15 cellular contexts compared by ENCODE assay signal in the genomic region with DNA sequence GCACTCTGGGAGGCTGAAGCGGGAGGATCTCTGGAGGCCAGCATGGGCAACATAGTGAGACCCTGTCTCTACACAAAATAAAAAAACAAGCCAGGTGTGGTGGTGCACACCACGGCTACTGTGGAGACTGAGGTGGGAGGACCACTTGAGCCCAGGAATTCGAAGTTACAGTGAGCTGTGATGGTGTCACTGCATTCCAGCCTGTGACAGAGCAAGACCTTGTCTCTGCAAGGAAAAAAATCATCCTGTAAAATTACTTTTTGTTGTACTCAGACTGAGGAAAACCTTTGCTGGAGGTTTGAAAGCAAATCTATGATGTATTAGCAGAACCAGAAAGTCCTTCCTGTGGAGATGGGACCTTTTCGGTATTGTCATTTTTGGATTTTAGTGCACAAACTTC.
DNase-seq lines count a peak whose midpoint lies in the region; FAIRE-seq and TF ChIP-seq lines count a peak whose summit lies in the region.
"Had no signal": no experiment of that assay in that cellular context is flagged by ENCODE, and none has a peak within 500 bp of the region (broad histone marks: within the 10 kb centered on the region; RNA-seq: fewer than 3 reads in every experiment).

No MANE protein-coding gene starts in this region.

- H4K20me1 ChIP-seq in GM23248 (ENCODE audit: insufficient read depth), result no peaks in the 10 kb centered on the region
- H4K20me1 ChIP-seq in osteoblast (ENCODE audit: insufficient read depth, low read length), result no peaks in the 10 kb centered on the region

- no peak overlapping the region for H2BK120ac ChIP-seq in trophoblast cell (ENCODE audit: insufficient read depth, low read length, poor library complexity)

- no peak overlapping the region for H4K8ac ChIP-seq in trophoblast cell (ENCODE audit: low read depth, low read length)

- peaks cover 14% of the 10 kb centered on the region for H3K4me1 ChIP-seq in GM23248 (ENCODE audit: insufficient read depth)
- H3K4me1 ChIP-seq in colonic mucosa, result peaks cover 8% of the 10 kb centered on the region
- H3K4me1 ChIP-seq in osteoblast (ENCODE audit: insufficient read depth, low read length), result peaks cover 11% of the 10 kb centered on the region
- peaks cover 4% of the 10 kb centered on the region in 2 experiments for H3K4me1 ChIP-seq in trophoblast cell (ENCODE audit: control insufficient read depth in 1 of 2, insufficient read depth in 2 of 2, low read length in 2 of 2)
- peaks cover 0 to 9% (median 0%) of the 10 kb centered on the region in 4 donors for H3K4me1 ChIP-seq in esophagus muscularis mucosa

- no peak overlapping the region for H3K4ac ChIP-seq in trophoblast cell (ENCODE audit: low read depth, low read length)

- no peak overlapping the region for H4K12ac ChIP-seq in trophoblast cell (ENCODE audit: low read depth, low read length)

- no peak overlapping the region for H2AK5ac ChIP-seq in trophoblast cell (ENCODE audit: low read length)

- H3K4me3 ChIP-seq in GM23248 (no peak overlapping the region), colonic mucosa (no peak overlapping the region), osteoblast (ENCODE audit: insufficient read depth, low read length) (no peak overlapping the region), MG63 (no peak overlapping the region), trophoblast cell (ENCODE audit: low read depth, low read length) (no peak overlapping the region), esophagus muscularis mucosa (no peak overlapping the region)
- H3K4me3 ChIP-seq: mucosa of descending colon had no signal

- DNase-seq in GM23248 (no peak), RCC 7860 (ENCODE audit: low spot score) (peak; percentile 9), colonic mucosa (no peak), osteoblast (ENCODE audit: insufficient read length, low spot score, missing footprints) (no peak), MG63 (no peak), trophoblast cell (no peak), esophagus muscularis mucosa (ENCODE audit: extremely low spot score) (no peak)
- DNase-seq in NK-92 treated with Interleukin-12 subunit alpha and Interleukin-12 subunit beta, amount 100 ng/mL, for 24 hours (lab: John Stamatoyannopoulos, UW), result no peak
- DNase-seq: NCI-H1048, right cardiac atrium, T-cell had no signal

- no peak for TF ChIP-seq EP300 in esophagus muscularis mucosa (IDR thresholded peaks at IDR 0.05)

- no peak for FAIRE-seq in RCC 7860 (lab: Jason Lieb, UNC)
- FAIRE-seq: GM18507, kidney had no signal

- H3K14ac ChIP-seq in trophoblast cell (ENCODE audit: low read length), result no peak overlapping the region

- H3K9me2 ChIP-seq in GM23248 (ENCODE audit: insufficient read depth), result no peaks in the 10 kb centered on the region

- no peak overlapping the region for H4K91ac ChIP-seq in trophoblast cell (ENCODE audit: low read depth, low read length)

- no peaks in the 10 kb centered on the region for H3K79me1 ChIP-seq in trophoblast cell (ENCODE audit: low read length)

- intact Hi-C loops in colonic mucosa (cut with DNase I), result no loop called here
- intact Hi-C loops in esophagus muscularis mucosa (cut with DNase I), result no loop called here

- in situ Hi-C loops in GM23248 (cut with MboI), result no loop called here

- H3K9ac ChIP-seq in GM23248 (no peak overlapping the region), colonic mucosa (ENCODE audit: low read depth in 2 of 2, low read length in 2 of 2) (peak overlapping the region in 1 of 2 donors; percentile 43), trophoblast cell (ENCODE audit: low read length) (no peak overlapping the region)

- H2AFZ ChIP-seq in GM23248 (no peak overlapping the region), osteoblast (ENCODE audit: low read length) (no peak overlapping the region), trophoblast cell (ENCODE audit: insufficient read depth, low read length, poor library complexity) (no peak overlapping the region)

- H3K79me2 ChIP-seq in GM23248 (ENCODE audit: insufficient read depth) (no peaks in the 10 kb centered on the region), osteoblast (ENCODE audit: insufficient read depth, low read length) (no peaks in the 10 kb centered on the region), trophoblast cell (ENCODE audit: control insufficient read depth, insufficient read depth, low read length, poor library complexity) (no peaks in the 10 kb centered on the region)

- H3K36me3 ChIP-seq in GM23248 (ENCODE audit: low read depth) (no peaks in the 10 kb centered on the region), colonic mucosa (no peaks in the 10 kb centered on the region), osteoblast (ENCODE audit: insufficient read depth, low read length) (no peaks in the 10 kb centered on the region), MG63 (no peaks in the 10 kb centered on the region), trophoblast cell (ENCODE audit: control insufficient read depth in 1 of 2, insufficient read depth in 2 of 2, low read length in 2 of 2) (no peaks in the 10 kb centered on the region), esophagus muscularis mucosa (no peaks in the 10 kb centered on the region)
- H3K36me3 ChIP-seq: brain microvascular endothelial cell had no signal

- H2BK5ac ChIP-seq in trophoblast cell (ENCODE audit: low read depth, low read length, poor library complexity), result no peak overlapping the region

- H3K9me3 ChIP-seq in GM23248 (ENCODE audit: low read depth) (no peaks in the 10 kb centered on the region), colonic mucosa (no peaks in the 10 kb centered on the region), osteoblast (ENCODE audit: low read depth, low read length) (no peaks in the 10 kb centered on the region), MG63 (no peaks in the 10 kb centered on the region), trophoblast cell (ENCODE audit: insufficient read depth, low read depth, low read length) (no peaks in the 10 kb centered on the region), esophagus muscularis mucosa (no peaks in the 10 kb centered on the region)
- H3K9me3 ChIP-seq: mucosa of descending colon had no signal

- peaks cover 6% of the 10 kb centered on the region for H3F3A ChIP-seq in GM23248 (ENCODE audit: insufficient read depth)

- no peak for TF ChIP-seq CTCF in colonic mucosa (IDR thresholded peaks at IDR 0.05)
- TF ChIP-seq CTCF in osteoblast (IDR thresholded peaks at IDR 0.05; ENCODE audit: extremely low read depth, low read depth, low read length), result no peak
- no peak for TF ChIP-seq CTCF in esophagus muscularis mucosa (IDR thresholded peaks at IDR 0.05)

- H3K23ac ChIP-seq in trophoblast cell (ENCODE audit: low read length), result no peak overlapping the region

- no peak overlapping the region for H2BK12ac ChIP-seq in trophoblast cell (ENCODE audit: low read length)

- TF ChIP-seq POLR2A in esophagus muscularis mucosa (IDR thresholded peaks at IDR 0.05; ENCODE audit: low read depth), result no peak

- H3K27me3 ChIP-seq in GM23248 (replicated peaks; ENCODE audit: insufficient read depth) (no peaks in the 10 kb centered on the region), colonic mucosa (no peaks in the 10 kb centered on the region), osteoblast (ENCODE audit: insufficient read depth, low read length) (no peaks in the 10 kb centered on the region), MG63 (no peaks in the 10 kb centered on the region), trophoblast cell (ENCODE audit: insufficient read depth, low read length) (no peaks in the 10 kb centered on the region), esophagus muscularis mucosa (no peaks in the 10 kb centered on the region)
- H3K27me3 ChIP-seq: brain microvascular endothelial cell had no signal

- H3K4me2 ChIP-seq in GM23248 (ENCODE audit: unreplicated experiment) (no peak overlapping the region), osteoblast (ENCODE audit: insufficient read depth, low read length) (peak overlapping the region; percentile 32), trophoblast cell (ENCODE audit: low read length) (no peak overlapping the region)

- H3K18ac ChIP-seq in trophoblast cell (ENCODE audit: low read length), result no peak overlapping the region

- peak overlapping the region; percentile 36 for H3K27ac ChIP-seq in GM23248
- H3K27ac ChIP-seq in colonic mucosa, result peak overlapping the region; percentile 76
- H3K27ac ChIP-seq in osteoblast (ENCODE audit: low read depth, low read length), result no peak overlapping the region
- no peak overlapping the region for H3K27ac ChIP-seq in trophoblast cell (ENCODE audit: low read depth, low read length)
- H3K27ac ChIP-seq in esophagus muscularis mucosa (replicated peaks in 1 of 4), result no peak overlapping the region
- H3K27ac ChIP-seq: brain microvascular endothelial cell had no signal

- 82 to 83% methylated on average over 4 of the region's 4 CpGs for WGBS in GM23248 (ENCODE audit: low coverage in 1 of 2, low lambda C conversion rate in 2 of 2, missing lambda C conversion rate in 2 of 2), 2 experiments
- no CpG with 5 or more reads among the region's 4 CpGs for WGBS in trophoblast cell (ENCODE audit: extremely low coverage, insufficient coverage, insufficient read length)
- 90% methylated on average over 4 of the region's 4 CpGs for WGBS in esophagus muscularis mucosa

Comparison
In these comparisons a context has a peak if more than half of its experiments do, and no peak if none do; other contexts are left out.
1. H3K27ac ChIP-seq: peak in GM23248 (single experiment) and colonic mucosa (single experiment); none in osteoblast (single experiment), trophoblast cell (single experiment) and esophagus muscularis mucosa (0 of 4).